ENCODE assay signal across 19 cellular contexts in the genomic region with DNA sequence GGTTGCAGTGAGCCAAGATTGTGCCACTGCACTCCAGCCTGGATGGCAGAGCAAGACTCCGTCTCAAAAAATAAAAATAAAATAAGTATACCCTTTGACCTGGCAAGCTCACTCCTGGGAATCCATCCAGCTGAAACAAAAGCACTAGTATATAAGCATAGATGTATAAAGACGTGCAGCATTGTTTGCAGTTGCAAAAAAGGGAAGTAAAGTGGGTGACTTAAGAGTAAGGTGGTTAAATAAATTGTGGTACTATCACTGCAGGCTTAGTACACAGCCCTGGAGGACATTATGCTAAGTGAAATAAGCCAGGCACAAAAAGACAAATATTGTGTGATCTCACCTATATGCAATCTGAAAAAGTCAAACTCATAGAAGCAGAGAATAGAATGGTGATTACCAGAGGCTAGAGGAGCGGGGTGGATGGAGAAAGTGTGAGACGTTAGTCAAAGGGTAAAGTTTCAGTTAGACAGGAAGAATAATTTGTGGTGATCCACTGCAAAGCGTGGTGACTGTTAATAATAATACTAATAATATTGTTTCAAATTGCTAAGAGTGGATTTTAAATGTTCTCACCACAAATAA.
"Had no signal": no experiment of that assay in that cellular context is flagged by ENCODE, and none has a peak within 500 bp of the region (broad histone marks: within the 10 kb centered on the region; RNA-seq: fewer than 3 reads in every experiment).

No MANE protein-coding gene starts in this region.

- ATAC-seq: activated T-cell treated with anti-CD3 and anti-CD28 coated beads, Interleukin-2, amount 50 U/mL, for 72 hours; lower lobe of right lung; natural killer cell treated with Interleukin-12 subunit alpha and Interleukin-12 subunit beta and Interleukin-15 and Interleukin-18, amount 100 ng/mL, for 72 hours; stimulated activated naive B cell treated with anti-CD40 and anti-IgM and Interleukin-4, amounts not matched to agents 10 μg/mL and 1 μg/mL and 100 μg/mL, for 72 hours had no signal

- DNase-seq: activated CD4-positive, alpha-beta T cell treated with anti-CD3 and anti-CD28 coated beads, Interleukin-2, amount 50 U/mL, for 1 hour; activated CD4-positive, CD25-positive, alpha-beta regulatory T cell treated with anti-CD3 and anti-CD28 coated beads, Interleukin-2, amount 50 U/mL, for 72 hours; activated CD8-positive, alpha-beta memory T cell treated with anti-CD3 and anti-CD28 coated beads for 24 hours; activated CD8-positive, alpha-beta memory T cell treated with anti-CD3 and anti-CD28 coated beads, Interleukin-2, amount 50 U/mL, for 48 hours; activated effector memory CD4-positive, alpha-beta T cell treated with anti-CD3 and anti-CD28 coated beads, Interleukin-2, amount 50 U/mL, for 16 hours; activated naive CD4-positive, alpha-beta T cell treated with anti-CD3 and anti-CD28 coated beads, Interleukin-2, amount 50 U/mL, for 16 hours; activated T-cell treated with anti-CD3 and anti-CD28 coated beads, Interleukin-2, amount 50 U/mL, for 72 hours; colonic mucosa; erythroblast; foreskin melanocyte; glutamatergic neuron; hippocampal formation; lower lobe of right lung; posterior cingulate gyrus; retina; spleen; stimulated activated naive B cell treated with anti-CD40 and anti-IgM and Interleukin-4, amounts not matched to agents 10 μg/mL and 1 μg/mL and 100 μg/mL, for 72 hours; upper lobe of left lung had no signal
